1 cellular context compared by ENCODE assay signal in genomic region chr17:31428512-31428911, GRCh38.
TF ChIP-seq lines count a peak whose summit lies in the region.

No MANE protein-coding gene starts in this region.

TF ChIP-seq in H1, 55 proteins besides CTCF, POLR2A, EP300 and RAD21:
- TF ChIP-seq GABPA (IDR thresholded peaks at IDR 0.05; ENCODE audit: borderline replicate concordance, insufficient read depth, low read length) (no peak), SP1 (IDR thresholded peaks at IDR 0.05; ENCODE audit: low read depth, low read length) (no peak), YY1 (IDR thresholded peaks at IDR 0.05; ENCODE audit: low read depth, low read length) (no peak), JUND (IDR thresholded peaks at IDR 0.05; ENCODE audit: low read length) (no peak), RBBP5 (IDR thresholded peaks at IDR 0.05; ENCODE audit: borderline replicate concordance, low read depth, low read length) (no peak), SP2 (IDR thresholded peaks at IDR 0.05; ENCODE audit: low read length) (no peak), SP4 (IDR thresholded peaks at IDR 0.05; ENCODE audit: low read length) (no peak), GTF2F1 (IDR thresholded peaks at IDR 0.05; ENCODE audit: borderline replicate concordance, low read depth, low read length) (no peak), EGR1 (IDR thresholded peaks at IDR 0.05; ENCODE audit: borderline replicate concordance, low read depth, low read length) (no peak), TAF1 (IDR thresholded peaks at IDR 0.05; ENCODE audit: low read depth, low read length) (no peak)
